ENCODE assay signal across 8 cellular contexts in genomic region chr6:158605266-158605878, GRCh38. TPM values are rescaled to one million over a fixed set of nuclear protein-coding genes. Genes with fewer than 3 reads are reported as not detected.
DNase-seq lines count a peak whose midpoint lies in the region; ATAC-seq and TF ChIP-seq lines count a peak whose summit lies in the region.

No MANE protein-coding gene starts in this region.

- H3K36me3 ChIP-seq in hepatocyte (replicated peaks; ENCODE audit: insufficient read depth, low read depth) (no peaks in the 10 kb centered on the region), gastrocnemius medialis (peaks cover 0 to 31% of the 10 kb centered on the region in 2 donors)

- 52% methylated on average over 13 of the region's 13 CpGs for WGBS in hepatocyte (ENCODE audit: low lambda C conversion rate, missing lambda C conversion rate)

- no peak for TF ChIP-seq POLR2A in gastrocnemius medialis (IDR thresholded peaks at IDR 0.05)

- H3K4me1 ChIP-seq in hepatocyte (ENCODE audit: insufficient read depth) (no peaks in the 10 kb centered on the region), gastrocnemius medialis (no peaks in the 10 kb centered on the region)

- intact Hi-C loops in gastrocnemius medialis (cut with DNase I; ENCODE audit: low total_unique reads): loop anchor here (2.0 kb wide), 1 partner anchor 391 kb away; no protein-coding TSS in a partner anchor

- H3K4me3 ChIP-seq in GM12864 (ENCODE audit: low read depth, low read length): no peak overlapping the region
- no peak overlapping the region for H3K4me3 ChIP-seq in astrocyte of the cerebellum (ENCODE audit: low read depth, low read length)
- no peak overlapping the region for H3K4me3 ChIP-seq in hepatocyte
- no peak overlapping the region for H3K4me3 ChIP-seq in gastrocnemius medialis

- H3K4me2 ChIP-seq in hepatocyte: no peak overlapping the region

- CTCF ChIA-PET in T-cell (lab: Charles Lee): interaction anchor here (0.5 to 1.8 kb wide), 11 partner anchors 13 to 393 kb away, joined by 3 to 10 read pairs (median 4); no protein-coding TSS in a partner anchor

- POLR2A ChIA-PET in T-cell (lab: Charles Lee): no interaction called here

- ATAC-seq in T-cell (replicated peaks in 1 of 4) (peak in 3 of 4 experiments; percentile 53 to 66 (median 57)), gastrocnemius medialis (peak; percentile 58 to 75), HG03045 (IDR thresholded peaks at IDR 0.05; ENCODE audit: unreplicated experiment) (no peak), GM19395 (IDR thresholded peaks at IDR 0.05; ENCODE audit: unreplicated experiment) (no peak)

- H3K9me3 ChIP-seq in hepatocyte (ENCODE audit: low read depth) (no peaks in the 10 kb centered on the region), gastrocnemius medialis (no peaks in the 10 kb centered on the region)

- no peaks in the 10 kb centered on the region for H4K20me1 ChIP-seq in hepatocyte (ENCODE audit: insufficient read depth, poor library complexity, severe bottlenecking)

- H3K27me3 ChIP-seq in hepatocyte (no peaks in the 10 kb centered on the region), gastrocnemius medialis (no peaks in the 10 kb centered on the region)

- no peak overlapping the region for H3K4me3 Mint-ChIP-seq in T-cell

- TF ChIP-seq CTCF in GM12864 (IDR thresholded peaks at IDR 0.05; ENCODE audit: low read depth, low read length, missing control alignments) (peak; percentile 81), astrocyte of the cerebellum (IDR thresholded peaks at IDR 0.05; ENCODE audit: low read depth, low read length, missing control alignments) (peak; percentile 78), hepatocyte (IDR thresholded peaks at IDR 0.05; ENCODE audit: poor library complexity) (peak; percentile 73), gastrocnemius medialis (IDR thresholded peaks at IDR 0.05 in 4 of 5, conservative IDR thresholded peaks at IDR 0.05 in 1 of 5) (peak; percentile 34 to 62 (median 55))

- in situ Hi-C loops in astrocyte of the cerebellum (cut with HindIII; ENCODE audit: low sequenced_read_pairs) (no loop called here), gastrocnemius medialis (cut with MboI; ENCODE audit: low sequenced_read_pairs in 4 of 4) (loop anchor here in 2 of 4 donors (10.0 kb wide), 2 partner anchors 381 to 391 kb away; no protein-coding TSS in a partner anchor)

- DNase-seq in GM12864 (ENCODE audit: low read depth) (peak; percentile 18), NCI-H1105 (lab: John Stamatoyannopoulos, UW) (peak; percentile 66), T-cell (peak in 33 of 34 experiments; percentile 6 to 65 (median 44)), astrocyte of the cerebellum (ENCODE audit: low read depth) (peak; percentile 67), hepatocyte (ENCODE audit: low spot score) (peak; percentile 80), gastrocnemius medialis (no peak)

- no peaks in the 10 kb centered on the region for H3K9me2 ChIP-seq in hepatocyte (replicated peaks; ENCODE audit: insufficient read depth)

- peaks cover 3% of the 10 kb centered on the region for H3K79me2 ChIP-seq in hepatocyte

- H3K27ac ChIP-seq in hepatocyte (no peak overlapping the region), gastrocnemius medialis (no peak overlapping the region)

- no peaks in the 10 kb centered on the region for H3K27me3 Mint-ChIP-seq in T-cell

- H3K36me3 Mint-ChIP-seq in T-cell: peaks cover 48% of the 10 kb centered on the region

- no peak overlapping the region for H2AFZ ChIP-seq in hepatocyte

- peaks cover 8 to 18% (median 9%) of the 10 kb centered on the region in 3 donors for H3K4me1 Mint-ChIP-seq in T-cell

- peak overlapping the region; percentile 10 to 73 for H3K27ac Mint-ChIP-seq in T-cell

- no peaks in the 10 kb centered on the region for H3K9me3 Mint-ChIP-seq in T-cell

RNA-seq across cellular contexts. Expression of gene DYNLT1, which starts 39.2 kb away (rescaled TPM):
- total RNA-seq in T-cell (100 to 1,000 TPM in 1 of 5 donors, 10 to 100 TPM in 4; 50.8 to 128 (median 59.5) TPM), hepatocyte (81.4 and 82.6 TPM in 2 replicates), gastrocnemius medialis (10 to 100 TPM; 62.8 to 94.7 (median 67.3) TPM)
- 180 and 219 TPM in 2 replicates for polyA plus RNA-seq in hepatocyte

RNA-seq across cellular contexts. Expression of gene SYTL3, which starts 44.5 kb away (rescaled TPM):
- total RNA-seq in T-cell (10 to 100 TPM; 14.4 to 45.6 (median 22.9) TPM), hepatocyte (1.4 and 1.7 TPM in 2 replicates), gastrocnemius medialis (10 to 100 TPM in 2 of 4 donors, 1 to 10 TPM in 2; 3.0 to 16.7 (median 6.7) TPM)
- 1.5 and 3.1 TPM in 2 replicates for polyA plus RNA-seq in hepatocyte

RNA-seq across cellular contexts. Expression of gene TMEM181, which starts 45.5 kb away (rescaled TPM):
- 10 to 100 TPM; 15.9 to 21.5 (median 19.9) TPM for total RNA-seq in T-cell
- total RNA-seq in hepatocyte: 42.0 and 46.9 TPM in 2 replicates
- 17.9 and 20.0 TPM in 2 replicates for polyA plus RNA-seq in hepatocyte
- total RNA-seq in gastrocnemius medialis: 10 to 100 TPM; 12.1 to 17.9 (median 12.9) TPM

Comparison
In these comparisons a context has a peak if more than half of its experiments do, and no peak if none do; other contexts are left out.
1. DNase-seq: peak in GM12864 (single experiment), NCI-H1105 (single experiment), T-cell (33 of 34), astrocyte of the cerebellum (single experiment) and hepatocyte (single experiment); none in gastrocnemius medialis (0 of 2).
2. ATAC-seq: peak in T-cell (3 of 4) and gastrocnemius medialis (2 of 2); none in HG03045 (single experiment) and GM19395 (single experiment).
3. Peak in every context shown above with its lines, with median percentiles within 50 percentile points of each other: CTCF ChIP-seq.